ENCODE assay signal across 11 cellular contexts in the genomic region with DNA sequence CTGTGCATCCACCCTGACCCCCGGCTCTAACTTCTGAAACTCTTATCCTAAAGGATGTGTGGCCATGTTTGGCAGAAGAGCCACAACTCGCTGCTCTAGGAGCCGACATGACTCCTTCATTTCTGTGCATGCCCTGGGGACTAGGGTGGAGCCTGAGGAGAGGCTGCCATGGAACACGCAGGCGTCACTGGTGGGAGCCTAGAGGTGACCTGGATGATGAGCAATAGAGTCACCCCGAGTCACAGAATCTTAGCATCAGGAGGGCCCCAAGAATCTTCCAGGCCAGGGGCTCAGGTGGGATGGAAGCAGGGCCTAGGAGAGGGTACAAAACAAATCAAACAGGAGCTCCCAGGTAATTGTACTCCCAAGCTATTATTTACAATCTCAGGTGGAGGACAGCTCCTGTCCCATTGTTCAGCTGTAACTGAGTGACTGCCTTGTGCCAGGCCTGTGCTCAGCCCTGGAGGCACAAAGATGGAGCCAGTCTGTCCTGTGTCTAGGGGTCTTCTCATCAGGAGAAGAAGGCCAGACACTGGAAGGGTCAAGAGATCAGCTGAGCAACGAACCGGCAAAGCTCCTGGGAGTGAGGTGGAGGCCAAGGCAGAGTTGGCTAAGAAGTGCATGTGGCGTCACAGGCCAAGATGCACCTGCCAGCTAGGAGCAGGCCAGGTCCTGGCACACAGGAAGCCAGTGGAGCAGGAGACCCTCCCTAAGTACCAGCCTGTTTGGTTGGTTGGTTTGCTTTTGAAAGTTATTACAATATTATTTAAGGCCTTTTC. TPM values are rescaled to one million over a fixed set of nuclear protein-coding genes. Genes with fewer than 3 reads are reported as not detected.
DNase-seq lines count a peak whose midpoint lies in the region; ATAC-seq and TF ChIP-seq lines count a peak whose summit lies in the region.
"Had no signal": no experiment of that assay in that cellular context is flagged by ENCODE, and none has a peak within 500 bp of the region (broad histone marks: within the 10 kb centered on the region; RNA-seq: fewer than 3 reads in every experiment).

No MANE protein-coding gene starts in this region.

- intact Hi-C loops in left cardiac atrium (cut with DNase I): no loop called here
- intact Hi-C loops in heart right ventricle (cut with DNase I): loop anchor here in 5 of 10 donors (5.0 to 10.0 kb wide), 5 partner anchors 60 to 1588 kb away; a partner anchor contains a TSS
- intact Hi-C loops in vagina (cut with DNase I): no loop called here

- 63 to 64% methylated on average over 9 of the region's 9 CpGs for WGBS in heart right ventricle, 2 donors

- no peaks in the 10 kb centered on the region for H3K79me2 ChIP-seq in parathyroid adenoma

- H3K9me3 ChIP-seq in cardiac muscle cell (ENCODE audit: low read depth): no peaks in the 10 kb centered on the region
- H3K9me3 ChIP-seq in heart right ventricle: no peaks in the 10 kb centered on the region
- H3K9me3 ChIP-seq in parathyroid adenoma (ENCODE audit: control insufficient read depth, low read length): no peaks in the 10 kb centered on the region
- no peaks in the 10 kb centered on the region for H3K9me3 ChIP-seq in vagina

- no peaks in the 10 kb centered on the region for H3K27me3 ChIP-seq in cardiac muscle cell
- no peaks in the 10 kb centered on the region for H3K27me3 ChIP-seq in heart right ventricle
- H3K27me3 ChIP-seq in parathyroid adenoma (ENCODE audit: control insufficient read depth, insufficient read depth, low read length): no peaks in the 10 kb centered on the region
- no peaks in the 10 kb centered on the region for H3K27me3 ChIP-seq in vagina

- TF ChIP-seq CTCF in cardiac muscle cell (IDR thresholded peaks at IDR 0.05; ENCODE audit: low read depth, low read length) (no peak), heart right ventricle (IDR thresholded peaks at IDR 0.05) (no peak), parathyroid adenoma (IDR thresholded peaks at IDR 0.05) (no peak), vagina (IDR thresholded peaks at IDR 0.05) (no peak)

- H3K4me2 ChIP-seq in parathyroid adenoma (ENCODE audit: low read length): no peak overlapping the region

- H3K27ac ChIP-seq in cardiac muscle cell: peak overlapping the region; percentile 98
- peak overlapping the region; percentile 83 to 99 (median 92) for H3K27ac ChIP-seq in heart right ventricle
- peak overlapping the region; percentile 56 for H3K27ac ChIP-seq in parathyroid adenoma
- peak overlapping the region; percentile 92 for H3K27ac ChIP-seq in vagina

- ATAC-seq in left cardiac atrium (no peak), heart right ventricle (no peak)

- H3K4me3 ChIP-seq in cardiac muscle cell (no peak overlapping the region), heart right ventricle (no peak overlapping the region), parathyroid adenoma (ENCODE audit: low read depth, low read length) (no peak overlapping the region), vagina (no peak overlapping the region)

- H3K36me3 ChIP-seq in cardiac muscle cell (peaks cover 2% of the 10 kb centered on the region), heart right ventricle (peaks cover 0 to 46% (median 19%) of the 10 kb centered on the region in 9 donors), parathyroid adenoma (ENCODE audit: control insufficient read depth, insufficient read depth, low read length) (no peaks in the 10 kb centered on the region), vagina (no peaks in the 10 kb centered on the region)

- H2AFZ ChIP-seq in parathyroid adenoma: no peak overlapping the region

- DNase-seq in cardiac muscle cell (ENCODE audit: low read depth in 1 of 2, low spot score in 1 of 2) (no peak), left cardiac atrium (no peak), heart right ventricle (peak in 1 of 2 donors; percentile 29), vagina (ENCODE audit: extremely low spot score in 2 of 2) (peak; percentile 61 to 70), NCI-H1436 (lab: John Stamatoyannopoulos, UW) (no peak), GOT3 (lab: John Stamatoyannopoulos, UW) (no peak)
- no peak for DNase-seq in stimulated activated naive CD4-positive, alpha-beta T cell treated with Interleukin-2 at 50 U/mL for 16 hours (lab: John Stamatoyannopoulos, UW)
- DNase-seq: central memory CD4-positive, alpha-beta T cell; stimulated activated CD4-positive, alpha-beta T cell treated with anti-CD3 and anti-CD28 coated beads, Interleukin-15, amount 100 ng/mL, for 24 hours; stimulated activated naive CD4-positive, alpha-beta T cell had no signal

- H3K4me1 ChIP-seq in cardiac muscle cell (ENCODE audit: low read depth) (peaks cover 22% of the 10 kb centered on the region), heart right ventricle (peaks cover 49 to 100% (median 98%) of the 10 kb centered on the region in 9 donors), parathyroid adenoma (no peaks in the 10 kb centered on the region), vagina (peaks cover 69% of the 10 kb centered on the region)

- no peak for TF ChIP-seq POLR2A in vagina (IDR thresholded peaks at IDR 0.05)

- H3K9ac ChIP-seq in parathyroid adenoma: no peak overlapping the region

RNA-seq across cellular contexts. Expression of a gene that starts 5.8 kb away (rescaled TPM):
- total RNA-seq in cardiac muscle cell (18.4 and 22.1 TPM in 2 replicates), left cardiac atrium (10 to 100 TPM; 18.9 to 21.1 TPM), heart right ventricle (10 to 100 TPM; 11.0 to 17.2 (median 15.4) TPM), vagina (20.6 TPM)
- polyA plus RNA-seq in cardiac muscle cell (31.3 and 48.1 TPM in 2 replicates), heart right ventricle (10 to 100 TPM; 16.2 to 16.3 TPM)

RNA-seq across cellular contexts. Expression of a gene that starts 16.3 kb away (rescaled TPM):
- total RNA-seq in cardiac muscle cell (34.0 and 39.3 TPM in 2 replicates), left cardiac atrium (10 to 100 TPM; 36.7 to 49.2 TPM), heart right ventricle (100 to 1,000 TPM in 1 of 10 donors, 10 to 100 TPM in 9; 10.0 to 172 (median 23.8) TPM), vagina (155 TPM)
- polyA plus RNA-seq in cardiac muscle cell (32.3 and 38.3 TPM in 2 replicates), heart right ventricle (10 to 100 TPM; 27.6 to 40.3 TPM)

RNA-seq across cellular contexts. Expression of a gene that starts 35.3 kb away (rescaled TPM):
- total RNA-seq in cardiac muscle cell (53.2 and 63.6 TPM in 2 replicates), left cardiac atrium (10 to 100 TPM; 48.9 to 71.5 TPM), heart right ventricle (100 to 1,000 TPM in 2 of 10 donors, 10 to 100 TPM in 8; 73.3 to 120 (median 79.9) TPM), vagina (29.2 TPM)
- polyA plus RNA-seq in cardiac muscle cell (70.7 and 102 TPM in 2 replicates), heart right ventricle (10 to 100 TPM; 41.2 to 89.4 TPM)

Comparison
In these comparisons a context has a peak if more than half of its experiments do, and no peak if none do; other contexts are left out.
1. DNase-seq: peak in vagina (2 of 2); none in cardiac muscle cell (0 of 2), left cardiac atrium (single experiment), stimulated activated naive CD4-positive, alpha-beta T cell treated with Interleukin-2 at 50 U/mL for 16 hours (single experiment), NCI-H1436 (single experiment) and GOT3 (single experiment).
2. Peak in every context shown above with its lines, with median percentiles within 50 percentile points of each other: H3K27ac ChIP-seq.